In the genomic region with DNA sequence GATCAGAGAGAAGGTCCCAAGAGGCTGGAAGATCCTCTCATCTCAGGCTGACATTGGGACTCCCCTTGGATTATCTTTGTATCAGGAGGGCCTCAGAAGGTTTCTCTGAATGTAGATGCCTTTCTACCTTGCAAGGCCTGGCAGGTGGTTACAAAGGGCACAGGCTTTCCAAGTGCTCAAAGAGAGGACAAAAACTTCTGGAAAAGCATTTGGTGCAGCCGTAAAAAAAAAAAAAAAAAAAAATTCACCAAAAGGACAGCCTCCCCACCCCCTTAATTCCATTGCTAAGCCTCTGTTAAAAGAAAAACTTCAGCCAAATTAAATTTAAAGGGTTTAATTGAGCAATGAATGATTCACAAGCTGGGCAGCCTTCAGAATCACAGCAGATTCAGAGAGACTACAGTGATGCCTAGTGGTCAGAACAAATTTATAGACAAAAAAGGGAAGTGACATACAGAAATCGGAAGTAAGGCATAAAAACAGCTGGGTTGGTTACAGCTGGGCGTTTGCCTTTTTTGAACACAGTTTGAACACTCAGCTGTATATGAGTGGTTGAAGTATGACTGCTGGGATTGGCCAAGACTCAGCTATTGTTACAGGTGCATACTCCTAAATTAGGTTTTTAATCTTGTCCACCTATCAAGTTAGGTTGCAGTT, we compare ENCODE assay signal across 12 cellular contexts. TPM values are rescaled to one million over a fixed set of nuclear protein-coding genes. Genes with fewer than 3 reads are reported as not detected.
DNase-seq lines count a peak whose midpoint lies in the region; ATAC-seq, FAIRE-seq and TF ChIP-seq lines count a peak whose summit lies in the region.
"Had no signal": no experiment of that assay in that cellular context is flagged by ENCODE, and none has a peak within 500 bp of the region (broad histone marks: within the 10 kb centered on the region; RNA-seq: fewer than 3 reads in every experiment).

No MANE protein-coding gene starts in this region.

- H3K9me3 ChIP-seq in left lung = peaks cover 0 to 33% of the 10 kb centered on the region in 2 donors
- peaks cover 0 to 8% (median 0%) of the 10 kb centered on the region in 3 donors for H3K9me3 ChIP-seq in tibial artery

- intact Hi-C loops in left lung (cut with DNase I) = no loop called here
- intact Hi-C loops in tibial artery (cut with DNase I; ENCODE audit: low total_unique reads) = no loop called here

- no peak for TF ChIP-seq POLR2A in GM18505 (IDR thresholded peaks at IDR 0.05; ENCODE audit: borderline replicate concordance, extremely low read depth, insufficient read depth, insufficient read length)

- TF ChIP-seq CTCF in left lung (IDR thresholded peaks at IDR 0.05) (no peak), tibial artery (IDR thresholded peaks at IDR 0.05) (no peak)

- H3K27ac ChIP-seq in left lung (peak overlapping the region in 1 of 2 donors; percentile 9), tibial artery (no peak overlapping the region)

- ATAC-seq in GM18505 (IDR thresholded peaks at IDR 0.05; ENCODE audit: unreplicated experiment) = peak; percentile 62
- ATAC-seq in HG02852 (IDR thresholded peaks at IDR 0.05; ENCODE audit: unreplicated experiment) = peak; percentile 64
- ATAC-seq in left lung = peak; percentile 71
- no peak for ATAC-seq in esophagus mucosa
- ATAC-seq: natural killer cell had no signal

- H3K36me3 ChIP-seq in left lung (no peaks in the 10 kb centered on the region), tibial artery (no peaks in the 10 kb centered on the region)
- H3K36me3 ChIP-seq: tibial nerve had no signal

- H3K27me3 ChIP-seq in left lung (no peaks in the 10 kb centered on the region), tibial artery (no peaks in the 10 kb centered on the region)
- H3K27me3 ChIP-seq: tibial nerve had no signal

- H3K4me1 ChIP-seq in left lung (no peaks in the 10 kb centered on the region), tibial artery (no peaks in the 10 kb centered on the region)
- H3K4me1 ChIP-seq: tibial nerve had no signal

- no peak overlapping the region for H3K4me3 ChIP-seq in left lung
- no peak overlapping the region for H3K4me3 ChIP-seq in tibial artery
- H3K4me3 ChIP-seq: tibial nerve had no signal

- FAIRE-seq in frontal cortex (lab: Jason Lieb, UNC) = no peak

- DNase-seq in NOMO-1 treated with DMSO at 0.1 percent for 48 hours (lab: John Stamatoyannopoulos, UW; ENCODE audit: unreplicated experiment) (peak; percentile 80), left lung (no peak), NCI-H1436 treated with DMSO at 0.1 percent for 48 hours (lab: John Stamatoyannopoulos, UW) (no peak), tibial artery (no peak), frontal cortex (ENCODE audit: low spot score in 2 of 2) (no peak)
- DNase-seq: activated naive CD4-positive, alpha-beta T cell treated with anti-CD3 and anti-CD28 coated beads for 36 hours; natural killer cell; NCI-H446 had no signal

RNA-seq across cellular contexts. Expression of a gene that starts 42.5 kb away (rescaled TPM):
- total RNA-seq in left lung (1 to 10 TPM in 1 of 2 donors, under 1 TPM in 1; 0.94 to 1.0 TPM), esophagus mucosa (0.32 TPM), frontal cortex (14.3 TPM)
